Comparison of ENCODE assay signal across 23 cellular contexts in the genomic region with DNA sequence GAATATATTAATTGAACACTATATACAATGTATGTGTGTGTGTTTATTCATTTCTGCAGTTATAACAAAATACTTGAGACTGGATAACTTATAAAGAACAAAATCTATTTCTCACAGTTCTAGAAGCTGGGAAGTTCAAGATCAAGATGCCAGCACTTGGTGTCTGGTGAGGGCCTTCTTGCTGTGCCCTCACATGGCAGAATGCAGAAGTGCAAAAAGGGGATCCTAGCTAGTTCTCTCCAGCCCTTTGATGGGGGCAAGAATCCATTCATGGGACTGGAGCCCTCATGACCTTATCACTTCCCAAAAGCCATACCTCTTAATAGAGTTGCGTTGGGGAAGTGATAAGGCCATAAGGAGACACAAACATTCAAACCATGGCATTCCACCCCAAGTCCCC. TPM values are rescaled to one million over a fixed set of nuclear protein-coding genes. Genes with fewer than 3 reads are reported as not detected.
DNase-seq lines count a peak whose midpoint lies in the region; TF ChIP-seq lines count a peak whose summit lies in the region.
"Had no signal": no experiment of that assay in that cellular context is flagged by ENCODE, and none has a peak within 500 bp of the region (broad histone marks: within the 10 kb centered on the region; RNA-seq: fewer than 3 reads in every experiment).

No MANE protein-coding gene starts in this region.

- H3K79me2 ChIP-seq in Karpas-422 (ENCODE audit: low read length) = no peaks in the 10 kb centered on the region

- no peak for TF ChIP-seq EP300 in ovary (IDR thresholded peaks at IDR 0.05)

- H3K27ac ChIP-seq in endodermal cell (ENCODE audit: low read depth, low read length) (no peak overlapping the region), Karpas-422 (ENCODE audit: low read length) (no peak overlapping the region), ovary (no peak overlapping the region)
- H3K27ac ChIP-seq: SK-N-MC had no signal

- H3K36me3 ChIP-seq in endodermal cell (ENCODE audit: control insufficient read depth, insufficient read depth, low read length) = peaks cover 38% of the 10 kb centered on the region
- H3K36me3 ChIP-seq in Karpas-422 (ENCODE audit: insufficient read depth, low read length) = no peaks in the 10 kb centered on the region
- no peaks in the 10 kb centered on the region for H3K36me3 ChIP-seq in ovary

- H4K20me1 ChIP-seq in Karpas-422 (ENCODE audit: insufficient read depth, low read depth, low read length) = no peaks in the 10 kb centered on the region

- H3K9me3 ChIP-seq in endodermal cell (ENCODE audit: control insufficient read depth, low read length) (peaks cover 6% of the 10 kb centered on the region), Karpas-422 (ENCODE audit: low read length) (no peaks in the 10 kb centered on the region), ovary (no peaks in the 10 kb centered on the region)

- peaks cover 14% of the 10 kb centered on the region for H3K9me3 Mint-ChIP-seq in endodermal cell
- H3K9me3 Mint-ChIP-seq in activated naive CD4-positive, alpha-beta T cell treated with anti-CD3 and anti-CD28 coated beads for 36 hours = no peaks in the 10 kb centered on the region

- in situ Hi-C loops in SK-MEL-5 (cut with HindIII; ENCODE audit: low pct_unique_long_range_greater_than_20kb, low sequenced_read_pairs) = no loop called here

- H2AFZ ChIP-seq in Karpas-422 (ENCODE audit: low read length) = no peak overlapping the region

- no peaks in the 10 kb centered on the region for H3K9me2 ChIP-seq in Karpas-422 (replicated peaks; ENCODE audit: insufficient read depth, low read length)

- H3K4me3 ChIP-seq in endodermal cell (ENCODE audit: low read length) (no peak overlapping the region), Karpas-422 (ENCODE audit: low read length) (no peak overlapping the region), ovary (no peak overlapping the region)
- H3K4me3 ChIP-seq: SK-N-MC had no signal

- H3K4me1 Mint-ChIP-seq in endodermal cell = peaks cover 19% of the 10 kb centered on the region
- no peaks in the 10 kb centered on the region for H3K4me1 Mint-ChIP-seq in activated naive CD4-positive, alpha-beta T cell treated with anti-CD3 and anti-CD28 coated beads for 36 hours (ENCODE audit: low read depth)
- H3K4me1 Mint-ChIP-seq: CD8-positive, alpha-beta memory T cell had no signal

- H3K4me2 ChIP-seq in Karpas-422 (ENCODE audit: low read depth, low read length, poor library complexity, severe bottlenecking) = no peak overlapping the region

- peak; percentile 11 for DNase-seq in CD1c-positive myeloid dendritic cell (ENCODE audit: extremely low spot score)
- DNase-seq in MV-4-11 (lab: John Stamatoyannopoulos, UW) = peak; percentile 40
- peak; percentile 53 for DNase-seq in SK-MEL-5 (ENCODE audit: low read depth, low spot score)
- no peak for DNase-seq in endodermal cell
- DNase-seq in kidney glomerular epithelial cell (lab: John Stamatoyannopoulos, UW) = no peak
- no peak for DNase-seq in activated naive CD4-positive, alpha-beta T cell treated with anti-CD3 and anti-CD28 coated beads for 36 hours
- no peak for DNase-seq in Karpas-422
- no peak for DNase-seq in ovary
- DNase-seq: AML-193; C1 segment of cervical spinal cord; Calu3; CD8-positive, alpha-beta memory T cell; GDM1; NCI-H1105 treated with DMSO at 0.1 percent for 48 hours; NCI-H2081; NCI-H2171; NCI-H345; NCI-H524; NCI-H82; RPMI8226; SHP77; T-cell had no signal

- no peak overlapping the region for H3K4me3 Mint-ChIP-seq in endodermal cell
- no peak overlapping the region for H3K4me3 Mint-ChIP-seq in activated naive CD4-positive, alpha-beta T cell treated with anti-CD3 and anti-CD28 coated beads for 36 hours
- H3K4me3 Mint-ChIP-seq: CD8-positive, alpha-beta memory T cell; T-cell had no signal

- H3K4me1 ChIP-seq in endodermal cell (ENCODE audit: control insufficient read depth, insufficient read depth, low read length) (peaks cover 6% of the 10 kb centered on the region), Karpas-422 (ENCODE audit: low read length) (no peaks in the 10 kb centered on the region), ovary (ENCODE audit: insufficient read depth) (peaks cover 2% of the 10 kb centered on the region)

- whole genome bisulfite sequencing in endodermal cell (ENCODE audit: insufficient coverage in 1 of 2, insufficient read length in 1 of 2), 2 experiments = 94 to 100% methylated on average over 1 of the region's 1 CpG
- WGBS in ovary, 3 donors = 95 to 100% (median 96%) methylated on average over 1 of the region's 1 CpG

- H3K36me3 Mint-ChIP-seq in endodermal cell (ENCODE audit: low read depth) = peaks cover 48% of the 10 kb centered on the region
- H3K36me3 Mint-ChIP-seq in activated naive CD4-positive, alpha-beta T cell treated with anti-CD3 and anti-CD28 coated beads for 36 hours (ENCODE audit: low read depth) = no peaks in the 10 kb centered on the region

- H3K27me3 Mint-ChIP-seq in endodermal cell (ENCODE audit: insufficient read depth) = no peaks in the 10 kb centered on the region
- no peaks in the 10 kb centered on the region for H3K27me3 Mint-ChIP-seq in activated naive CD4-positive, alpha-beta T cell treated with anti-CD3 and anti-CD28 coated beads for 36 hours (ENCODE audit: low read depth)

- intact Hi-C loops in activated naive CD4-positive, alpha-beta T cell treated with anti-CD3 and anti-CD28 coated beads for 36 hours (cut with micrococcal nuclease) = no loop called here
- intact Hi-C loops in ovary (cut with DNase I) = no loop called here

- no peak overlapping the region for H3K27ac Mint-ChIP-seq in endodermal cell
- H3K27ac Mint-ChIP-seq in activated naive CD4-positive, alpha-beta T cell treated with anti-CD3 and anti-CD28 coated beads for 36 hours = no peak overlapping the region
- H3K27ac Mint-ChIP-seq: CD8-positive, alpha-beta memory T cell; T-cell had no signal

- no peak for TF ChIP-seq POLR2A in ovary (IDR thresholded peaks at IDR 0.05)

- H3K9ac ChIP-seq in endodermal cell (ENCODE audit: extremely low read depth, low read length, poor library complexity, severe bottlenecking) (no peak overlapping the region), Karpas-422 (ENCODE audit: low read length) (no peak overlapping the region)

- CTCF ChIA-PET in activated naive CD4-positive, alpha-beta T cell treated with anti-CD3 and anti-CD28 coated beads for 36 hours (lab: Charles Lee) = interaction anchor here (1.3 kb wide), 1 partner anchor 133 kb away, joined by 3 read pairs; no protein-coding TSS in a partner anchor

- TF ChIP-seq CTCF in endodermal cell (conservative IDR thresholded peaks at IDR 0.05) = peak; percentile 18
- no peak for TF ChIP-seq CTCF in ovary (IDR thresholded peaks at IDR 0.05)

- H3K27me3 ChIP-seq in endodermal cell (ENCODE audit: control insufficient read depth, insufficient read depth, low read length, poor library complexity, severe bottlenecking) = no peaks in the 10 kb centered on the region
- no peaks in the 10 kb centered on the region for H3K27me3 ChIP-seq in Karpas-422 (ENCODE audit: low read length)
- no peaks in the 10 kb centered on the region for H3K27me3 ChIP-seq in ovary

RNA-seq across cellular contexts. Expression of a gene that starts 8.4 kb away (rescaled TPM):
- total RNA-seq in SK-MEL-5 (2014; rRNA removed; shearing (Covaris generic)) = 91.2 and 94.3 TPM in 2 replicates
- polyA plus RNA-seq in SK-MEL-5 (2015; cell fraction: cytosol; rRNA removed) = 93.7 and 113 TPM in 2 replicates
- polyA plus RNA-seq in SK-MEL-5 (2015; cell fraction: nucleus; rRNA removed) = 146 and 161 TPM in 2 replicates
- 10 to 100 TPM; 71.9 to 97.5 TPM for total RNA-seq in endodermal cell
- 61.1 TPM for polyA plus RNA-seq in endodermal cell (2013, experiment 1 of 2)
- polyA plus RNA-seq in endodermal cell (2013, experiment 2 of 2) = 56.3 TPM
- total RNA-seq in activated naive CD4-positive, alpha-beta T cell treated with anti-CD3 and anti-CD28 coated beads for 36 hours = 10 to 100 TPM; 24.3 to 30.4 TPM
- not detected in 2 replicates for total RNA-seq in Karpas-422 (2014; rRNA removed; shearing (Covaris generic); ENCODE audit: low replicate concordance)
- total RNA-seq in ovary = 10 to 100 TPM; 17.5 to 93.3 (median 27.8) TPM
- 10 to 100 TPM in 1 of 2 donors, 1 to 10 TPM in 1; 10.0 to 27.8 TPM for polyA plus RNA-seq in ovary

Comparison
In these comparisons a context has a peak if more than half of its experiments do, and no peak if none do; other contexts are left out.
1. DNase-seq: peak in CD1c-positive myeloid dendritic cell (single experiment), MV-4-11 (single experiment) and SK-MEL-5 (single experiment); none in endodermal cell (single experiment), kidney glomerular epithelial cell (single experiment), activated naive CD4-positive, alpha-beta T cell treated with anti-CD3 and anti-CD28 coated beads for 36 hours (single experiment), Karpas-422 (single experiment) and ovary (0 of 5).
2. RNA of a gene that starts 8.4 kb away (total RNA-seq): 71.9 to 97.5 TPM in endodermal cell, 91.2 to 94.3 TPM in SK-MEL-5, 24.3 to 30.4 TPM in activated naive CD4-positive, alpha-beta T cell treated with anti-CD3 and anti-CD28 coated beads for 36 hours and 17.5 to 93.3 TPM in ovary; not detected in Karpas-422; every median in the first group is over 10 times any median in the second.